8 cellular contexts compared by ENCODE assay signal in the genomic region with DNA sequence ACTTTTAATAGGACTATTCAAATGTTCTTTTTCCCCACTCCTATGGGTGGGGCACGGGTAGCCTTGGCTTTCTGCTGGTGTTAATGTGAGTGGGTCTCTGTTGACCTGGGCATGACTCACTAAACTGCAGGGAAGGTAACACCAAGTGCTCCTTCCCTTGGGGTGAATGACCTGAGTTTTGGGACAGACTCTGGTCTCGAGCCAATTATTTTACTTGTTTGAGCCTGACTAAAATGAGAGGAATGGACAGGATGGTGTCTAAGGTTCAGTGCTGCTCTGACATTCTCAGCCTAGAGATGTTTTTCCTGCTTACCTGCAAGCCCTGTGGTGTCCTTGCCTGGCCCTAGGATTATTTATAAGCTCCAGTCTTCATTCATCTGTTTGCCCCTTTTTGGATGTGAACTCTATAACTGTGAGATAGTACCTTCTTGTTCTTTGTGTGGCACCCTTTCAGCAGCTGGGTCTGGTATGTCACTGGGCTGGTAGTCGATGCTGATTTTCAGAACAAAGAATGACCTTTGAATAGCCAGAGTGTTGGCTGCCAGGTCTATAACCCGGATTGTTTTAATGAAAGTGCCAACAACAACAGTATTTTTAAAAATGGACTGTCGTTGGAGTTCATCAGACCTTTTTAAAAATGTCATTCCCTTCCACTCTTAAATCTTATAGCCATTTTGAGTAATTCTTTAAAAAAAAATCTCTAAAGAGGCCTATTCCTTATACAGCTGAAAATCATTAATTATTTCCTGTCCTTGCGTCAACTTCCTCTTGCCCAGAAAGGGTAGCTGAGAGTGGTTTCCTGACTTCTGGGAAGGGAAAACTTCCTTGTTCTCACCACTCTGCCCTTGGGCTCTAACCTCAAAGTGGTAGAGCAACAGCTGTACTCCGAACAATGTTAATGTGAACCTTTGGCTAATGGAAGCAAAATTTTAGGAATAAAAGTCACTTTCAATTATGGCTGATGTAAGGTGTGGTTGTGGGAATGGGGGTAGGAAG. TPM values are rescaled to one million over a fixed set of nuclear protein-coding genes. Genes with fewer than 3 reads are reported as not detected.
DNase-seq lines count a peak whose midpoint lies in the region; ATAC-seq, FAIRE-seq and TF ChIP-seq lines count a peak whose summit lies in the region.
"Not testable (repeated sequence)": the region's sequence is repeated elsewhere in the genome, so short reads cannot be mapped to it uniquely, and the experiment has no call there.

No MANE protein-coding gene starts in this region.

- not testable (repeated sequence) for H3K79me1 ChIP-seq in H1 (ENCODE audit: low read depth, low read length)

- not testable (repeated sequence) for H3K4me3 ChIP-seq in HCT116 (replicated peaks in 1 of 2; ENCODE audit: low read depth in 1 of 2, low read length in 2 of 2); RWPE2 (ENCODE audit: severe bottlenecking); H1 (ENCODE audit: extremely low read depth in 1 of 4, insufficient read depth in 2 of 4, low read depth in 3 of 4, low read length in 4 of 4); right atrium auricular region
- H3K4me3 ChIP-seq in spleen, result peak overlapping the region in 1 of 8 donors; percentile 7

- RAD21 ChIA-PET in HCT116 (lab: Charles Lee; ENCODE audit: low non-redundant PET in 1 of 2, low total read pairs in 2 of 2, uncharacterized antibody in 2 of 2, unreplicated experiment in 2 of 2), result not testable (repeated sequence)

- not testable (repeated sequence) for TF ChIP-seq RAD21 in HCT116 (IDR thresholded peaks at IDR 0.05; ENCODE audit: low read depth); H1 (IDR thresholded peaks at IDR 0.05 in 1 of 2, conservative IDR thresholded peaks at IDR 0.05 in 1 of 2; ENCODE audit: low read depth in 2 of 2, low read length in 2 of 2)

- not testable (repeated sequence) for TF ChIP-seq CTCF in HCT116 (IDR thresholded peaks at IDR 0.05 in 2 of 3, conservative IDR thresholded peaks at IDR 0.05 in 1 of 3; ENCODE audit: borderline replicate concordance in 1 of 3, insufficient read depth in 1 of 3, low read depth in 2 of 3, low read length in 2 of 3); RWPE2 (IDR thresholded peaks at IDR 0.05; ENCODE audit: poor library complexity, severe bottlenecking); H1 (IDR thresholded peaks at IDR 0.05; ENCODE audit: control extremely low read depth in 1 of 3, insufficient read depth in 1 of 3, low read depth in 1 of 3, low read length in 3 of 3); right atrium auricular region (IDR thresholded peaks at IDR 0.05); spleen (IDR thresholded peaks at IDR 0.05 in 8 of 11, conservative IDR thresholded peaks at IDR 0.05 in 3 of 11)

- H3K23ac ChIP-seq in H1 (ENCODE audit: insufficient read length), result not testable (repeated sequence)

- not testable (repeated sequence) for H3K56ac ChIP-seq in H1 (replicated peaks; ENCODE audit: insufficient read length, low read depth, low read length)

- CTCF ChIA-PET in HCT116 (lab: Charles Lee); H1 (lab: Charles Lee; ENCODE audit: partially characterized antibody): not testable (repeated sequence)

- H3K4me2 ChIP-seq in HCT116 (ENCODE audit: low read length), result peak overlapping the region; percentile 50
- not testable (repeated sequence) for H3K4me2 ChIP-seq in H1 (ENCODE audit: insufficient read depth in 1 of 2, low read depth in 2 of 2, low read length in 2 of 2)

- BruUV-seq in HCT116 (replicated peaks; lab: Mats Ljungman, UMichigan), result not testable (repeated sequence)

- H3K9ac ChIP-seq in HCT116 (ENCODE audit: low read length); H1 (replicated peaks in 1 of 4; ENCODE audit: extremely low read depth in 1 of 4, low read depth in 3 of 4, low read length in 3 of 4): not testable (repeated sequence)

- H3K36me3 Mint-ChIP-seq in activated T-helper 17 cell treated with anti-CD3 and anti-CD28 coated beads, Interleukin-2, amount 50 U/mL, for 72 hours (ENCODE audit: low read depth), result peaks cover 61% of the 10 kb centered on the region
- H3K36me3 Mint-ChIP-seq in naive B cell, result peaks cover 20 to 23% of the 10 kb centered on the region in 2 donors

- not testable (repeated sequence) for H3K27me3 Mint-ChIP-seq in activated T-helper 17 cell treated with anti-CD3 and anti-CD28 coated beads, Interleukin-2, amount 50 U/mL, for 72 hours; naive B cell

- not testable (repeated sequence) for H4K20me1 ChIP-seq in HCT116 (ENCODE audit: insufficient read depth); H1 (replicated peaks in 1 of 2; ENCODE audit: control insufficient read depth in 1 of 2, insufficient read depth in 2 of 2, low read length in 2 of 2)

- not testable (repeated sequence) for H3K18ac ChIP-seq in H1 (ENCODE audit: extremely low read depth, low read length)

- peak; percentile 67 to 76 for DNase-seq in AML-193 (lab: John Stamatoyannopoulos, UW)
- not testable (repeated sequence) for DNase-seq in HCT116 (ENCODE audit: low read depth, low spot score); RWPE2 (ENCODE audit: low spot score); H1 (ENCODE audit: low read depth in 1 of 2, low spot score in 2 of 2); right atrium auricular region (ENCODE audit: low spot score); naive B cell; spleen

- H3K27me3 ChIP-seq in HCT116 (ENCODE audit: insufficient read depth, low read length); RWPE2 (ENCODE audit: insufficient read depth, poor library complexity, severe bottlenecking); H1 (replicated peaks in 1 of 4; ENCODE audit: control insufficient read depth in 3 of 4, extremely low read depth in 1 of 4, insufficient read depth in 3 of 4, low read length in 3 of 4); right atrium auricular region; spleen (replicated peaks in 1 of 7): not testable (repeated sequence)

- POLR2A ChIA-PET in HCT116 (lab: Charles Lee); H1 (lab: Charles Lee; ENCODE audit: partially characterized antibody): not testable (repeated sequence)

- not testable (repeated sequence) for H2BK120ac ChIP-seq in H1 (replicated peaks; ENCODE audit: low read depth, low read length)

- ATAC-seq in HCT116 (peak; percentile 75), RWPE2 (ENCODE audit: low read depth) (peak; percentile 92), naive B cell (ENCODE audit: low read depth in 2 of 2) (peak in 1 of 2 donors; percentile 28)
- ATAC-seq in activated T-helper 17 cell treated with anti-CD3 and anti-CD28 coated beads, Interleukin-2, amount 50 U/mL, for 72 hours (replicated peaks), result not testable (repeated sequence)

- not testable (repeated sequence) for H3K23me2 ChIP-seq in H1 (ENCODE audit: low read depth, low read length)

- H3K9me3 Mint-ChIP-seq in activated T-helper 17 cell treated with anti-CD3 and anti-CD28 coated beads, Interleukin-2, amount 50 U/mL, for 72 hours; naive B cell: not testable (repeated sequence)

- H2BK12ac ChIP-seq in H1 (ENCODE audit: low read depth, low read length), result not testable (repeated sequence)

- 91% methylated on average over 6 of the region's 7 CpGs; no CpG with 5 or more reads in 1 of the 2 experiments for WGBS in H1 (ENCODE audit: extremely low coverage in 1 of 2, insufficient coverage in 1 of 2, insufficient read length in 1 of 2, insufficient replicate concordance in 2 of 2, low coverage in 1 of 2, low lambda C conversion rate in 2 of 2, missing lambda C conversion rate in 1 of 2), 2 experiments
- WGBS in spleen, 5 donors, result 20 to 37% (median 25%) methylated on average over 6 to 7 of the region's 7 CpGs

- not testable (repeated sequence) for H3K14ac ChIP-seq in H1 (ENCODE audit: insufficient read length)

- not testable (repeated sequence) for H2BK5ac ChIP-seq in H1 (ENCODE audit: low read depth, low read length)

- H3K9me3 ChIP-seq in HCT116 (ENCODE audit: control insufficient read depth in 1 of 2, insufficient read depth in 1 of 2, low read depth in 1 of 2, low read length in 2 of 2); RWPE2 (ENCODE audit: severe bottlenecking); H1 (ENCODE audit: insufficient read depth in 2 of 2, low read depth in 1 of 2, low read length in 1 of 2); right atrium auricular region; spleen: not testable (repeated sequence)

- not testable (repeated sequence) for H2BK15ac ChIP-seq in H1 (ENCODE audit: low read length)

- peak overlapping the region; percentile 28 for H3K4me3 Mint-ChIP-seq in activated T-helper 17 cell treated with anti-CD3 and anti-CD28 coated beads, Interleukin-2, amount 50 U/mL, for 72 hours
- peak overlapping the region in 1 of 8 donors; percentile 24 for H3K4me3 Mint-ChIP-seq in naive B cell

- not testable (repeated sequence) for H3K4ac ChIP-seq in H1 (replicated peaks; ENCODE audit: insufficient read length, low read depth, low read length)

- not testable (repeated sequence) for H2AK5ac ChIP-seq in H1 (ENCODE audit: low read depth, low read length)

- not testable (repeated sequence) for H3K9me2 ChIP-seq in HCT116 (ENCODE audit: insufficient read depth)

- peaks cover 26% of the 10 kb centered on the region for H3K4me1 Mint-ChIP-seq in activated T-helper 17 cell treated with anti-CD3 and anti-CD28 coated beads, Interleukin-2, amount 50 U/mL, for 72 hours
- peaks cover 27 to 39% (median 36%) of the 10 kb centered on the region in 3 donors for H3K4me1 Mint-ChIP-seq in naive B cell

- not testable (repeated sequence) for H3K36me3 ChIP-seq in HCT116 (ENCODE audit: control insufficient read depth in 1 of 2, insufficient read depth in 2 of 2, low read length in 2 of 2); H1 (ENCODE audit: control insufficient read depth in 2 of 4, insufficient read depth in 4 of 4, low read length in 3 of 4); right atrium auricular region
- peaks cover 18% of the 10 kb centered on the region for H3K36me3 ChIP-seq in RWPE2 (ENCODE audit: low read depth)
- peaks cover 0 to 28% (median 0%) of the 10 kb centered on the region in 6 donors for H3K36me3 ChIP-seq in spleen

- peak overlapping the region; percentile 48 for H3K27ac ChIP-seq in HCT116 (ENCODE audit: low read depth, low read length)
- H3K27ac ChIP-seq in RWPE2 (ENCODE audit: poor library complexity, severe bottlenecking), result peak overlapping the region; percentile 99
- not testable (repeated sequence) for H3K27ac ChIP-seq in H1 (ENCODE audit: low read depth, low read length)
- peak overlapping the region; percentile 35 to 48 for H3K27ac ChIP-seq in right atrium auricular region
- peak overlapping the region; percentile 1 to 86 (median 78) for H3K27ac ChIP-seq in spleen

- not testable (repeated sequence) for H3K79me2 ChIP-seq in HCT116 (ENCODE audit: insufficient read depth, low read length); H1 (ENCODE audit: control insufficient read depth in 1 of 2, insufficient read depth in 2 of 2, low read length in 2 of 2)

- not testable (repeated sequence) for H4K8ac ChIP-seq in H1 (ENCODE audit: extremely low read depth, insufficient read depth, low read length)

- H2BK20ac ChIP-seq in H1 (ENCODE audit: low read length), result not testable (repeated sequence)

- TF ChIP-seq EP300 in H1 (IDR thresholded peaks at IDR 0.05; ENCODE audit: borderline replicate concordance in 1 of 2, low read depth in 2 of 2, low read length in 2 of 2), result not testable (repeated sequence)

- not testable (repeated sequence) for H2AFZ ChIP-seq in HCT116 (ENCODE audit: low read depth, low read length, poor library complexity, severe bottlenecking); H1 (ENCODE audit: low read length)

- not testable (repeated sequence) for TF ChIP-seq POLR2A in HCT116 (IDR thresholded peaks at IDR 0.05; ENCODE audit: borderline replicate concordance, extremely low read depth, insufficient read depth, insufficient read length); H1 (IDR thresholded peaks at IDR 0.05; ENCODE audit: control extremely low read depth in 1 of 2, low read depth in 2 of 2, low read length in 2 of 2); spleen (IDR thresholded peaks at IDR 0.05)

- FAIRE-seq in H1 (lab: Jason Lieb, UNC), result peak; percentile 81

- peaks cover 7 to 19% of the 10 kb centered on the region in 2 experiments; a peak in 3 of 4 replicates for H3K4me1 ChIP-seq in HCT116 (ENCODE audit: control insufficient read depth in 1 of 2, insufficient read depth in 2 of 2, low read length in 2 of 2)
- peaks cover 37% of the 10 kb centered on the region for H3K4me1 ChIP-seq in RWPE2 (ENCODE audit: insufficient read depth, poor library complexity, severe bottlenecking)
- H3K4me1 ChIP-seq in H1 (replicated peaks in 1 of 4; ENCODE audit: control insufficient read depth in 3 of 4, insufficient read depth in 4 of 4, low read length in 3 of 4), result not testable (repeated sequence)
- H3K4me1 ChIP-seq in right atrium auricular region, result peaks cover 0 to 16% of the 10 kb centered on the region in 2 donors
- peaks cover 0 to 47% (median 26%) of the 10 kb centered on the region in 6 donors for H3K4me1 ChIP-seq in spleen

- H4K5ac ChIP-seq in H1 (ENCODE audit: insufficient read length, low read depth, low read length), result not testable (repeated sequence)

- intact Hi-C loops in HCT116 (cut with micrococcal nuclease); spleen (cut with DNase I; ENCODE audit: low total_unique reads): not testable (repeated sequence)

- peak overlapping the region; percentile 64 for H3K27ac Mint-ChIP-seq in activated T-helper 17 cell treated with anti-CD3 and anti-CD28 coated beads, Interleukin-2, amount 50 U/mL, for 72 hours
- peak overlapping the region in 4 of 6 donors; percentile 21 to 80 (median 39) for H3K27ac Mint-ChIP-seq in naive B cell

- not testable (repeated sequence) for H4K91ac ChIP-seq in H1 (replicated peaks; ENCODE audit: insufficient read length, low read length)

RNA-seq across cellular contexts. Expression of a gene that starts 14.9 kb away (rescaled TPM):
- 24.6 TPM for total RNA-seq in HCT116 (2021; ENCODE audit: unreplicated experiment)
- 21.4 and 27.8 TPM in 2 replicates for polyA plus RNA-seq in HCT116 (2012)
- 10 to 100 TPM; 25.4 to 27.3 TPM for total RNA-seq in activated T-helper 17 cell treated with anti-CD3 and anti-CD28 coated beads, Interleukin-2, amount 50 U/mL, for 72 hours
- 9.9 and 12.0 TPM in 2 replicates for total RNA-seq in H1 (2021; fragmentation: NEBNext Ultra II Directional; extraction: Animal tissue kit (Norgen Biotek cat#: 25700))
- polyA plus RNA-seq in H1 (2011; rRNA removed), result 3.2 and 5.2 TPM in 2 replicates
- polyA plus RNA-seq in H1 (2011; cell fraction: cytosol; rRNA removed), result 8.4 TPM
- polyA plus RNA-seq in H1 (2011; cell fraction: nucleus; rRNA removed), result 2.8 TPM
- polyA plus RNA-seq in H1 (2012, experiment 1 of 2), result 9.2 to 13.0 TPM (median 11.2 TPM) in 4 replicates
- polyA plus RNA-seq in H1 (2012, experiment 2 of 2), result 0.76 TPM
- polyA plus RNA-seq in H1 (2013, experiment 1 of 2), result 5.0 TPM
- polyA plus RNA-seq in H1 (2013, experiment 2 of 2), result 5.5 TPM
- 6.1 and 9.1 TPM in 2 replicates for polyA minus RNA-seq in H1 (2011; rRNA and poly(A)+ RNA removed)
- polyA minus RNA-seq in H1 (2011; cell fraction: cytosol; rRNA and poly(A)+ RNA removed), result 5.6 TPM
- polyA minus RNA-seq in H1 (2011; cell fraction: nucleus; rRNA and poly(A)+ RNA removed), result 9.6 TPM
- 1 to 10 TPM; 7.6 to 9.0 TPM for total RNA-seq in right atrium auricular region
- polyA plus RNA-seq in naive B cell (ENCODE audit: low read depth in 6 of 6), result 10 to 100 TPM in 3 of 6 donors, 1 to 10 TPM in 3; 2.6 to 17.6 (median 10.2) TPM
- total RNA-seq in spleen, result 100 to 1,000 TPM in 1 of 7 donors, 10 to 100 TPM in 6; 29.7 to 102 (median 55.3) TPM
- 10 to 100 TPM; 10.8 to 21.3 (median 14.1) TPM for polyA plus RNA-seq in spleen
